In genomic region chr1:169049258-169049936, GRCh38 we compare ENCODE assay signal across 16 cellular contexts. TPM values are rescaled to one million over a fixed set of nuclear protein-coding genes. Genes with fewer than 3 reads are reported as not detected.
DNase-seq lines count a peak whose midpoint lies in the region; ATAC-seq and TF ChIP-seq lines count a peak whose summit lies in the region.
"Had no signal": no experiment of that assay in that cellular context is flagged by ENCODE, and none has a peak within 500 bp of the region (broad histone marks: within the 10 kb centered on the region; RNA-seq: fewer than 3 reads in every experiment).

No MANE protein-coding gene starts in this region.

- CTCF ChIA-PET in activated CD4-positive, alpha-beta memory T cell treated with anti-CD3 and anti-CD28 coated beads for 36 hours (lab: Charles Lee) = no interaction called here
- CTCF ChIA-PET in activated CD4-positive, alpha-beta memory T cell treated with anti-CD3 and anti-CD28 coated beads, Interleukin-2, amount 10 ng/mL, durations not matched to agents 7 days and 5 days (lab: Charles Lee) = no interaction called here

- TF ChIP-seq EP300 in esophagus muscularis mucosa (IDR thresholded peaks at IDR 0.05) = no peak

- H3K4me1 Mint-ChIP-seq in activated CD4-positive, alpha-beta memory T cell treated with anti-CD3 and anti-CD28 coated beads for 36 hours (ENCODE audit: low read depth) = peaks cover 50% of the 10 kb centered on the region
- H3K4me1 Mint-ChIP-seq in activated CD4-positive, alpha-beta memory T cell treated with anti-CD3 and anti-CD28 coated beads, Interleukin-2, amount 10 ng/mL, durations not matched to agents 7 days and 5 days = peaks cover 58% of the 10 kb centered on the region
- H3K4me1 Mint-ChIP-seq in natural killer cell treated with Interleukin-12 subunit alpha and Interleukin-12 subunit beta and Interleukin-15 and Interleukin-18, amount 100 ng/mL, for 72 hours (ENCODE audit: low read depth in 2 of 2) = peaks cover 10 to 14% of the 10 kb centered on the region in 2 donors

- H3K4me3 ChIP-seq in WERI-Rb-1 (ENCODE audit: low read depth, low read length) (no peak overlapping the region), esophagus muscularis mucosa (no peak overlapping the region)
- H3K4me3 ChIP-seq: smooth muscle cell had no signal

- no peaks in the 10 kb centered on the region for H3K4me1 ChIP-seq in esophagus muscularis mucosa
- H3K4me1 ChIP-seq: Caco-2 had no signal

- H3K27me3 ChIP-seq in WERI-Rb-1 (ENCODE audit: insufficient read depth, low read depth, severe bottlenecking) = no peaks in the 10 kb centered on the region
- H3K27me3 ChIP-seq in esophagus muscularis mucosa = no peaks in the 10 kb centered on the region

- H3K27ac ChIP-seq in WERI-Rb-1 (no peak overlapping the region), esophagus muscularis mucosa (replicated peaks in 1 of 4) (no peak overlapping the region)
- H3K27ac ChIP-seq: VCaP had no signal

- no peak for TF ChIP-seq CTCF in WERI-Rb-1 (IDR thresholded peaks at IDR 0.05; ENCODE audit: low read depth, low read length)
- no peak for TF ChIP-seq CTCF in esophagus muscularis mucosa (IDR thresholded peaks at IDR 0.05)

- TF ChIP-seq POLR2A in esophagus muscularis mucosa (IDR thresholded peaks at IDR 0.05; ENCODE audit: low read depth) = no peak

- H3K9me3 ChIP-seq in WERI-Rb-1 (ENCODE audit: severe bottlenecking) (no peaks in the 10 kb centered on the region), esophagus muscularis mucosa (no peaks in the 10 kb centered on the region)
- H3K9me3 ChIP-seq: Caco-2 had no signal

- 77% methylated on average over 5 of the region's 5 CpGs for WGBS in esophagus muscularis mucosa

- no peak overlapping the region for H3K4me3 Mint-ChIP-seq in activated CD4-positive, alpha-beta memory T cell treated with anti-CD3 and anti-CD28 coated beads for 36 hours
- H3K4me3 Mint-ChIP-seq in activated CD4-positive, alpha-beta memory T cell treated with anti-CD3 and anti-CD28 coated beads, Interleukin-2, amount 10 ng/mL, durations not matched to agents 7 days and 5 days = no peak overlapping the region
- H3K4me3 Mint-ChIP-seq in natural killer cell treated with Interleukin-12 subunit alpha and Interleukin-12 subunit beta and Interleukin-15 and Interleukin-18, amount 100 ng/mL, for 72 hours = no peak overlapping the region

- no peaks in the 10 kb centered on the region for H3K27me3 Mint-ChIP-seq in activated CD4-positive, alpha-beta memory T cell treated with anti-CD3 and anti-CD28 coated beads for 36 hours
- peaks cover 4% of the 10 kb centered on the region for H3K27me3 Mint-ChIP-seq in activated CD4-positive, alpha-beta memory T cell treated with anti-CD3 and anti-CD28 coated beads, Interleukin-2, amount 10 ng/mL, durations not matched to agents 7 days and 5 days
- peaks cover 4 to 7% of the 10 kb centered on the region in 2 donors for H3K27me3 Mint-ChIP-seq in natural killer cell treated with Interleukin-12 subunit alpha and Interleukin-12 subunit beta and Interleukin-15 and Interleukin-18, amount 100 ng/mL, for 72 hours

- intact Hi-C loops in activated CD4-positive, alpha-beta memory T cell treated with anti-CD3 and anti-CD28 coated beads for 36 hours (cut with micrococcal nuclease) = loop anchor here (1.0 to 10.0 kb wide), 7 partner anchors 37 to 645 kb away; partner anchors contain the start of genes ATP1B1, BLZF1, NME7 and SLC19A2
- intact Hi-C loops in esophagus muscularis mucosa (cut with DNase I) = no loop called here

- H3K36me3 Mint-ChIP-seq in activated CD4-positive, alpha-beta memory T cell treated with anti-CD3 and anti-CD28 coated beads for 36 hours = no peaks in the 10 kb centered on the region
- H3K36me3 Mint-ChIP-seq in activated CD4-positive, alpha-beta memory T cell treated with anti-CD3 and anti-CD28 coated beads, Interleukin-2, amount 10 ng/mL, durations not matched to agents 7 days and 5 days (ENCODE audit: low read depth) = peaks cover 4% of the 10 kb centered on the region
- no peaks in the 10 kb centered on the region for H3K36me3 Mint-ChIP-seq in natural killer cell treated with Interleukin-12 subunit alpha and Interleukin-12 subunit beta and Interleukin-15 and Interleukin-18, amount 100 ng/mL, for 72 hours

- H3K27ac Mint-ChIP-seq in activated CD4-positive, alpha-beta memory T cell treated with anti-CD3 and anti-CD28 coated beads for 36 hours = no peak overlapping the region
- H3K27ac Mint-ChIP-seq in activated CD4-positive, alpha-beta memory T cell treated with anti-CD3 and anti-CD28 coated beads, Interleukin-2, amount 10 ng/mL, durations not matched to agents 7 days and 5 days = no peak overlapping the region
- H3K27ac Mint-ChIP-seq in natural killer cell treated with Interleukin-12 subunit alpha and Interleukin-12 subunit beta and Interleukin-15 and Interleukin-18, amount 100 ng/mL, for 72 hours = no peak overlapping the region

- H3K9me3 Mint-ChIP-seq in activated CD4-positive, alpha-beta memory T cell treated with anti-CD3 and anti-CD28 coated beads for 36 hours = no peaks in the 10 kb centered on the region
- no peaks in the 10 kb centered on the region for H3K9me3 Mint-ChIP-seq in activated CD4-positive, alpha-beta memory T cell treated with anti-CD3 and anti-CD28 coated beads, Interleukin-2, amount 10 ng/mL, durations not matched to agents 7 days and 5 days
- no peaks in the 10 kb centered on the region for H3K9me3 Mint-ChIP-seq in natural killer cell treated with Interleukin-12 subunit alpha and Interleukin-12 subunit beta and Interleukin-15 and Interleukin-18, amount 100 ng/mL, for 72 hours

- ATAC-seq in natural killer cell treated with Interleukin-12 subunit alpha and Interleukin-12 subunit beta and Interleukin-15 and Interleukin-18, amount 100 ng/mL, for 72 hours = no peak

- no peaks in the 10 kb centered on the region for H3K36me3 ChIP-seq in WERI-Rb-1
- H3K36me3 ChIP-seq in esophagus muscularis mucosa = no peaks in the 10 kb centered on the region

- POLR2A ChIA-PET in activated CD4-positive, alpha-beta memory T cell treated with anti-CD3 and anti-CD28 coated beads for 36 hours (lab: Charles Lee) = interaction anchor here (0.8 kb wide), 1 partner anchor 67 kb away, joined by 3 read pairs; no protein-coding TSS in a partner anchor
- POLR2A ChIA-PET in activated CD4-positive, alpha-beta memory T cell treated with anti-CD3 and anti-CD28 coated beads, Interleukin-2, amount 10 ng/mL, durations not matched to agents 7 days and 5 days (lab: Charles Lee) = no interaction called here

- peak; percentile 66 for DNase-seq in activated CD4-positive, alpha-beta memory T cell treated with anti-CD3 and anti-CD28 coated beads for 36 hours
- no peak for DNase-seq in activated CD4-positive, alpha-beta memory T cell treated with anti-CD3 and anti-CD28 coated beads, Interleukin-2, amount 10 ng/mL, durations not matched to agents 7 days and 5 days
- DNase-seq in WERI-Rb-1 (peak; percentile 8), esophagus muscularis mucosa (ENCODE audit: extremely low spot score) (peak; percentile 78), amniotic stem cell (lab: John Stamatoyannopoulos, UW) (no peak), DMS53 treated with DMSO at 0.1 percent for 48 hours (lab: John Stamatoyannopoulos, UW; ENCODE audit: unreplicated experiment) (no peak)
- peak; percentile 53 for DNase-seq in stimulated activated CD8-positive, alpha-beta memory T cell treated with anti-CD3 and anti-CD28 coated beads, Interleukin-4, amount 100 ng/mL, for 48 hours
- DNase-seq in natural killer cell treated with Interleukin-12 subunit alpha and Interleukin-12 subunit beta and Interleukin-15 and Interleukin-18, amount 100 ng/mL, for 72 hours (ENCODE audit: low spot score) = no peak
- DNase-seq: activated gamma-delta T cell; Caco-2; effector CD8-positive, alpha-beta T cell; GF-D8; NCI-H1436; NCI-H524 treated with DMSO at 0.1 percent for 48 hours had no signal

RNA-seq across cellular contexts. Expression of gene ATP1B1, which starts 57.1 kb away (rescaled TPM):
- total RNA-seq in activated CD4-positive, alpha-beta memory T cell treated with anti-CD3 and anti-CD28 coated beads for 36 hours = 1 to 10 TPM; 7.7 to 8.3 TPM
- total RNA-seq in activated CD4-positive, alpha-beta memory T cell treated with anti-CD3 and anti-CD28 coated beads, Interleukin-2, amount 10 ng/mL, durations not matched to agents 7 days and 5 days = 1 to 10 TPM; 3.1 to 3.5 TPM
- total RNA-seq in esophagus muscularis mucosa = 10 to 100 TPM; 69.4 to 88.6 (median 78.3) TPM
- 1 to 10 TPM; 1.3 to 2.3 TPM for total RNA-seq in natural killer cell treated with Interleukin-12 subunit alpha and Interleukin-12 subunit beta and Interleukin-15 and Interleukin-18, amount 100 ng/mL, for 72 hours

Comparison
In these comparisons a context has a peak if more than half of its experiments do, and no peak if none do; other contexts are left out.
1. DNase-seq: peak in activated CD4-positive, alpha-beta memory T cell treated with anti-CD3 and anti-CD28 coated beads for 36 hours (single experiment), WERI-Rb-1 (single experiment), esophagus muscularis mucosa (single experiment) and stimulated activated CD8-positive, alpha-beta memory T cell treated with anti-CD3 and anti-CD28 coated beads, Interleukin-4, amount 100 ng/mL, for 48 hours (single experiment); none in activated CD4-positive, alpha-beta memory T cell treated with anti-CD3 and anti-CD28 coated beads, Interleukin-2, amount 10 ng/mL, durations not matched to agents 7 days and 5 days (single experiment), amniotic stem cell (single experiment), DMS53 treated with DMSO at 0.1 percent for 48 hours (single experiment) and natural killer cell treated with Interleukin-12 subunit alpha and Interleukin-12 subunit beta and Interleukin-15 and Interleukin-18, amount 100 ng/mL, for 72 hours (single experiment).
2. RNA of gene ATP1B1, which starts 57.1 kb away (total RNA-seq): 69.4 to 88.6 TPM in esophagus muscularis mucosa; 7.7 to 8.3 TPM in activated CD4-positive, alpha-beta memory T cell treated with anti-CD3 and anti-CD28 coated beads for 36 hours, 3.1 to 3.5 TPM in activated CD4-positive, alpha-beta memory T cell treated with anti-CD3 and anti-CD28 coated beads, Interleukin-2, amount 10 ng/mL, durations not matched to agents 7 days and 5 days and 1.3 to 2.3 TPM in natural killer cell treated with Interleukin-12 subunit alpha and Interleukin-12 subunit beta and Interleukin-15 and Interleukin-18, amount 100 ng/mL, for 72 hours; every median in the first group is over 4 times any median in the second.